In the genomic region with DNA sequence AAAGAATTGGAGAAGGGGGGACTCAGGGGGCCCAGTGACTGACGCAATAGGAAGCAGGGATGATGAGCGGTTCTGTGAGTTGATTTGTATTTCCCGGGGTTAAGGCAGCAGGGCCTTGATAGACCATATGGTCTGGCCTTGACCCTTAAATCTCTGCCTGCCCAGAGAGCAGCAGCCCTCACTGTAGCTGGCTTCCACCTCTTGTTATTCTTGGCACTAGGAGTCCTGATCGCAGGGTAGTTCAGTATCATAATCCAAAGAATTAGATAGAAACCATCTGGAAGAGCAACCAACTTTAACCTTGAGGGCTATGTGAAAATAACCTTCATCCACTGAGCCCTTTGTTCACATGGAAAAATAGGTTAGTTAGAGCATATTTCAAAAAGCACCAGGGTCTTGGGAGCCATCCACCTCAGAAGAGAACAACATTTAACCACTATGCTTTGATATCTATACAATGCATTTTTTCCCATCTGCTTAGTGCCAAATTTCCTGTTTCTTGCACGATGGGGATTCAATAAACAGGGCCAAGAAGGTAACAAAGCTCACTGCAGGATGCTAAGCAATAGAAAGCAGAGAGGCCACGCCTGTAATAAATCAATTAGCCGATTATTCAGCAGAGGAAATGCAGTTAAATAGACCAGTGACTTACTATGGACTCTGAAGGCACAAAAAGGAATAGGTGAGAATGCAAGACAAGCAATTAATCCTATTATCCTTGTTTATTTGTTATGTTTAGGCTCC, we compare ENCODE assay signal across 24 cellular contexts.
A peak's percentile ranks its signal among the peaks of the same experiment; 100 is the strongest.
DNase-seq lines count a peak whose midpoint lies in the region; ATAC-seq, FAIRE-seq and TF ChIP-seq lines count a peak whose summit lies in the region.
"Had no signal": no experiment of that assay in that cellular context is flagged by ENCODE, and none has a peak within 500 bp of the region (broad histone marks: within the 10 kb centered on the region; RNA-seq: fewer than 3 reads in every experiment).

No MANE protein-coding gene starts in this region.

- TF ChIP-seq CTCF in liver (IDR thresholded peaks at IDR 0.05; ENCODE audit: low read depth, low read length, missing input control) (no peak), HepG2 (CRISPR knock-in tag; IDR thresholded peaks at IDR 0.05) (no peak)

- H3K79me2 ChIP-seq in HepG2 (ENCODE audit: insufficient read depth, low read length) = no peaks in the 10 kb centered on the region

- TF ChIP-seq EP300 in HepG2 (IDR thresholded peaks at IDR 0.05; ENCODE audit: low read depth in 2 of 2, low read length in 2 of 2) = no peak
- TF ChIP-seq EP300 in HepG2 (CRISPR knock-in tag; IDR thresholded peaks at IDR 0.05; ENCODE audit: borderline replicate concordance) = no peak

- CTCF ChIA-PET in HepG2 (lab: Yijun Ruan, JAX; ENCODE audit: low intra/inter-chr PET ratio, low total read pairs) = no interaction called here

- no peaks in the 10 kb centered on the region for H3K9me3 Mint-ChIP-seq in activated naive CD4-positive, alpha-beta T cell treated with anti-CD3 and anti-CD28 coated beads, Interleukin-2, amount 50 U/mL, for 72 hours
- H3K9me3 Mint-ChIP-seq: activated CD4-positive, alpha-beta memory T cell treated with anti-CD3 and anti-CD28 coated beads, Interleukin-2, amount 10 ng/mL, durations not matched to agents 7 days and 5 days; central memory CD8-positive, alpha-beta T cell had no signal

- no peaks in the 10 kb centered on the region for H4K20me1 ChIP-seq in HepG2 (ENCODE audit: insufficient read depth, low read length)

- H3K27ac ChIP-seq in liver (ENCODE audit: low read depth in 1 of 2, low read length in 2 of 2) = no peak overlapping the region
- no peak overlapping the region for H3K27ac ChIP-seq in HepG2 (ENCODE audit: extremely low read length, insufficient read depth, low read length)
- H3K27ac ChIP-seq: transverse colon had no signal

- no peaks in the 10 kb centered on the region for H3K4me1 ChIP-seq in liver (ENCODE audit: control insufficient read depth in 4 of 4, insufficient read depth in 4 of 4, low read length in 3 of 4)
- H3K4me1 ChIP-seq in HepG2 (ENCODE audit: insufficient read depth, low read length) = no peaks in the 10 kb centered on the region
- H3K4me1 ChIP-seq: Caco-2, transverse colon had no signal

- no peaks in the 10 kb centered on the region for H3K36me3 ChIP-seq in liver (ENCODE audit: control insufficient read depth in 4 of 4, insufficient read depth in 3 of 4, low read depth in 1 of 4, low read length in 3 of 4)
- H3K36me3 ChIP-seq in HepG2 (replicated peaks in 1 of 2; ENCODE audit: control insufficient read depth in 1 of 2, insufficient read depth in 2 of 2, low read length in 2 of 2) = no peaks in the 10 kb centered on the region
- H3K36me3 ChIP-seq: MG63, transverse colon had no signal

- BruUV-seq in HepG2 (replicated peaks; lab: Mats Ljungman, UMichigan) = no TSS peak

- WGBS in liver = 63% methylated on average over 7 of the region's 7 CpGs
- WGBS in HepG2 (ENCODE audit: low lambda C conversion rate) = 0% methylated on average over 7 of the region's 7 CpGs

- DNase-seq in HepG2 (ENCODE audit: low spot score) = no peak
- DNase-seq in astrocyte of the hippocampus (ENCODE audit: low read depth, low spot score) = peak; percentile 44
- peak; percentile 40 for DNase-seq in left kidney (ENCODE audit: low read depth, low spot score)
- no peak for DNase-seq in NK-92 treated with Interleukin-12 subunit alpha and Interleukin-12 subunit beta, amount 100 ng/mL, for 24 hours (lab: John Stamatoyannopoulos, UW)
- DNase-seq in activated naive CD4-positive, alpha-beta T cell treated with anti-CD3 and anti-CD28 coated beads, Interleukin-2, amount 50 U/mL, for 72 hours (ENCODE audit: low spot score in 2 of 2) = no peak
- DNase-seq in NCI-H345 (lab: John Stamatoyannopoulos, UW) = no peak
- no peak for DNase-seq in occipital lobe (lab: John Stamatoyannopoulos, UW)
- DNase-seq: activated CD4-positive, alpha-beta memory T cell treated with anti-CD3 and anti-CD28 coated beads, Interleukin-2, amount 10 ng/mL, durations not matched to agents 7 days and 5 days; activated gamma-delta T cell treated with Interleukin-2 at 50 U/mL for 16 hours; activated T-cell treated with anti-CD3 and anti-CD28 coated beads for 4 hours; amniotic stem cell; Caco-2; effector CD8-positive, alpha-beta T cell; MG63; NCI-H1436; SW 1271; transverse colon had no signal

- H3K9ac ChIP-seq in liver (ENCODE audit: low read depth in 1 of 2, low read length in 2 of 2) (no peak overlapping the region), HepG2 (ENCODE audit: insufficient read depth, low read depth, low read length) (no peak overlapping the region)

- TF ChIP-seq RAD21 in liver (IDR thresholded peaks at IDR 0.05) (no peak), HepG2 (CRISPR knock-in tag; IDR thresholded peaks at IDR 0.05) (no peak)

- no peak overlapping the region for H2AFZ ChIP-seq in HepG2 (ENCODE audit: low read length)

- POLR2A ChIA-PET in HepG2 (lab: Yijun Ruan, JAX) = no interaction called here

- no peaks in the 10 kb centered on the region for H3K36me3 Mint-ChIP-seq in activated naive CD4-positive, alpha-beta T cell treated with anti-CD3 and anti-CD28 coated beads, Interleukin-2, amount 50 U/mL, for 72 hours
- H3K36me3 Mint-ChIP-seq: memory B cell had no signal

- ATAC-seq in HepG2 = no peak
- no peak for ATAC-seq in activated naive CD4-positive, alpha-beta T cell treated with anti-CD3 and anti-CD28 coated beads, Interleukin-2, amount 50 U/mL, for 72 hours
- ATAC-seq: esophagus mucosa, K562 had no signal

- in situ Hi-C loops in HepG2 (cut with HindIII; ENCODE audit: extremely low pct_ligation_motif_present, low pct_unique_long_range_greater_than_20kb) = no loop called here

- H3K4me2 ChIP-seq in HepG2 (ENCODE audit: low read depth, low read length) = no peak overlapping the region

- no peak overlapping the region for H3K4me3 ChIP-seq in liver (ENCODE audit: low read depth in 1 of 3, low read length in 3 of 3)
- H3K4me3 ChIP-seq in HepG2 (replicated peaks in 1 of 3; ENCODE audit: insufficient read depth in 1 of 3, low read depth in 2 of 3, low read length in 3 of 3) = no peak overlapping the region
- H3K4me3 ChIP-seq: K562, MG63, transverse colon had no signal

- FAIRE-seq in HepG2 (lab: Jason Lieb, UNC) = no peak
- FAIRE-seq: A204.1, K562, keratinocyte had no signal

- H3K27ac Mint-ChIP-seq in activated naive CD4-positive, alpha-beta T cell treated with anti-CD3 and anti-CD28 coated beads, Interleukin-2, amount 50 U/mL, for 72 hours = no peak overlapping the region
- H3K27ac Mint-ChIP-seq: activated CD4-positive, alpha-beta memory T cell treated with anti-CD3 and anti-CD28 coated beads, Interleukin-2, amount 10 ng/mL, durations not matched to agents 7 days and 5 days; memory B cell had no signal

- TF ChIP-seq POLR2A in HepG2 (IDR thresholded peaks at IDR 0.05; ENCODE audit: insufficient read depth in 1 of 2, low read depth in 2 of 2, low read length in 2 of 2) = no peak

- H3K9me3 ChIP-seq in liver (ENCODE audit: control insufficient read depth in 4 of 4, low read length in 3 of 4) = no peaks in the 10 kb centered on the region
- H3K9me3 ChIP-seq in HepG2 (ENCODE audit: low read length) = peaks cover 20% of the 10 kb centered on the region
- H3K9me3 ChIP-seq: Caco-2, MG63, transverse colon had no signal

- no peaks in the 10 kb centered on the region for H3K27me3 ChIP-seq in liver (ENCODE audit: control insufficient read depth in 4 of 4, insufficient read depth in 4 of 4, low read length in 3 of 4)
- peaks cover 0 to 4% of the 10 kb centered on the region in 2 experiments; a peak in 1 of 5 replicates for H3K27me3 ChIP-seq in HepG2 (ENCODE audit: control insufficient read depth in 1 of 2, insufficient read depth in 2 of 2, low read length in 2 of 2)
- H3K27me3 ChIP-seq: MG63, transverse colon had no signal

- intact Hi-C loops in HepG2 (cut with micrococcal nuclease; ENCODE audit: unreplicated experiment) = no loop called here

TF ChIP-seq in liver, 16 proteins besides CTCF, POLR2A, EP300 and RAD21:
- TF ChIP-seq NR2F2 (IDR thresholded peaks at IDR 0.05) = peak; percentile 76
- no peak for TF ChIP-seq HNF4G (IDR thresholded peaks at IDR 0.05)

TF ChIP-seq in HepG2, 621 proteins besides CTCF, POLR2A, EP300 and RAD21 (continues in another document):
- TF ChIP-seq, protein P1, sequence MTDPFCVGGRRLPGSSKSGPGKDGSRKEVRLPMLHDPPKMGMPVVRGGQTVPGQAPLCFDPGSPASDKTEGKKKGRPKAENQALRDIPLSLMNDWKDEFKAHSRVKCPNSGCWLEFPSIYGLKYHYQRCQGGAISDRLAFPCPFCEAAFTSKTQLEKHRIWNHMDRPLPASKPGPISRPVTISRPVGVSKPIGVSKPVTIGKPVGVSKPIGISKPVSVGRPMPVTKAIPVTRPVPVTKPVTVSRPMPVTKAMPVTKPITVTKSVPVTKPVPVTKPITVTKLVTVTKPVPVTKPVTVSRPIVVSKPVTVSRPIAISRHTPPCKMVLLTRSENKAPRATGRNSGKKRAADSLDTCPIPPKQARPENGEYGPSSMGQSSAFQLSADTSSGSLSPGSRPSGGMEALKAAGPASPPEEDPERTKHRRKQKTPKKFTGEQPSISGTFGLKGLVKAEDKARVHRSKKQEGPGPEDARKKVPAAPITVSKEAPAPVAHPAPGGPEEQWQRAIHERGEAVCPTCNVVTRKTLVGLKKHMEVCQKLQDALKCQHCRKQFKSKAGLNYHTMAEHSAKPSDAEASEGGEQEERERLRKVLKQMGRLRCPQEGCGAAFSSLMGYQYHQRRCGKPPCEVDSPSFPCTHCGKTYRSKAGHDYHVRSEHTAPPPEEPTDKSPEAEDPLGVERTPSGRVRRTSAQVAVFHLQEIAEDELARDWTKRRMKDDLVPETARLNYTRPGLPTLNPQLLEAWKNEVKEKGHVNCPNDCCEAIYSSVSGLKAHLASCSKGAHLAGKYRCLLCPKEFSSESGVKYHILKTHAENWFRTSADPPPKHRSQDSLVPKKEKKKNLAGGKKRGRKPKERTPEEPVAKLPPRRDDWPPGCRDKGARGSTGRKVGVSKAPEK (CRISPR knock-in tag; IDR thresholded peaks at IDR 0.05; ENCODE audit: borderline replicate concordance) = no peak
- TF ChIP-seq SNAI1 (CRISPR knock-in tag; IDR thresholded peaks at IDR 0.05; ENCODE audit: borderline replicate concordance) (no peak), HOXA5 (CRISPR knock-in tag; IDR thresholded peaks at IDR 0.05) (no peak), CBX5 (CRISPR knock-in tag; IDR thresholded peaks at IDR 0.05; ENCODE audit: borderline replicate concordance) (no peak), MEIS1 (CRISPR knock-in tag; IDR thresholded peaks at IDR 0.05; ENCODE audit: borderline replicate concordance) (no peak), ZNF264 (CRISPR knock-in tag; IDR thresholded peaks at IDR 0.05) (no peak), XBP1 (CRISPR knock-in tag; IDR thresholded peaks at IDR 0.05) (no peak), ZFY (CRISPR knock-in tag; IDR thresholded peaks at IDR 0.05) (no peak)

Comparison
In these comparisons a context has a peak if more than half of its experiments do, and no peak if none do; other contexts are left out.
1. DNase-seq: peak in astrocyte of the hippocampus (single experiment) and left kidney (single experiment); none in HepG2 (single experiment), NK-92 treated with Interleukin-12 subunit alpha and Interleukin-12 subunit beta, amount 100 ng/mL, for 24 hours (single experiment), activated naive CD4-positive, alpha-beta T cell treated with anti-CD3 and anti-CD28 coated beads, Interleukin-2, amount 50 U/mL, for 72 hours (0 of 2), NCI-H345 (single experiment) and occipital lobe (single experiment).